Comparison of ENCODE assay signal across 22 cellular contexts in the genomic region with DNA sequence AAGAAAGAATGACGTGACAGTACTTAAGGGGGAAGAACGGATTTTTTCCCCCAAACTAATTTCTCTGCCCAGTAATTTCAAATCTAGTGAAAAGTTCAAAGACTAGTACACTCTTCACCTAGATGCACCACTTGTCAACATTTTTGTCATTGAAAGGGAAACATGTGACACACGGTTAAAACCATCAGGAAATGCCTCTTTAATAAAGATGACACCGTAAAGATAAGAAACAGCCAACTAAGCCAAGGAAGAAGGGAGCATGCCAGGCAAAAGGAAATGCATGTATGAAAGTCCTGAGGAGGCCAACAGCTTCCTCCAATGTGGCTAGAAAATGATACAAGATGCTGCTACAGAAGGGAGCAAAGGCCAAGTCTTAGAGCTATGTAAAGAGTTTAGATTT. TPM values are rescaled to one million over a fixed set of nuclear protein-coding genes. Genes with fewer than 3 reads are reported as not detected.
DNase-seq lines count a peak whose midpoint lies in the region; ATAC-seq, FAIRE-seq and TF ChIP-seq lines count a peak whose summit lies in the region.
"Had no signal": no experiment of that assay in that cellular context is flagged by ENCODE, and none has a peak within 500 bp of the region (broad histone marks: within the 10 kb centered on the region; RNA-seq: fewer than 3 reads in every experiment).

No MANE protein-coding gene starts in this region.

- peaks cover 54% of the 10 kb centered on the region for H3K79me2 ChIP-seq in PC-3 (ENCODE audit: low read length)
- peaks cover 78% of the 10 kb centered on the region for H3K79me2 ChIP-seq in K562 (ENCODE audit: control insufficient read depth, insufficient read depth, low read length)

- no peaks in the 10 kb centered on the region for H3K9me3 ChIP-seq in PC-3 (ENCODE audit: low read length)
- no peaks in the 10 kb centered on the region for H3K9me3 ChIP-seq in K562 (replicated peaks; ENCODE audit: control insufficient read depth, insufficient read depth, low read depth, low read length)
- H3K9me3 ChIP-seq in body of pancreas, result no peaks in the 10 kb centered on the region
- H3K9me3 ChIP-seq: MG63, neutrophil, upper lobe of left lung had no signal

- in situ Hi-C loops in K562 (cut with MboI), result no loop called here

- intact Hi-C loops in PC-3 (cut with micrococcal nuclease), result no loop called here
- intact Hi-C loops in K562 (cut with micrococcal nuclease), result no loop called here
- intact Hi-C loops in body of pancreas (cut with DNase I), result no loop called here

- H3K27ac Mint-ChIP-seq in activated T-cell treated with anti-CD3 and anti-CD28 coated beads, Interleukin-2, amount 50 U/mL, for 24 hours, result peak overlapping the region; percentile 36
- H3K27ac Mint-ChIP-seq in stimulated activated effector memory CD8-positive, alpha-beta T cell treated with anti-CD3 and anti-CD28 coated beads, Interleukin-12 subunit alpha, Interleukin-12 subunit beta, amount 100 ng/mL, for 72 hours, result peak overlapping the region; percentile 44

- peaks cover 63% of the 10 kb centered on the region for H3K4me1 Mint-ChIP-seq in activated T-cell treated with anti-CD3 and anti-CD28 coated beads, Interleukin-2, amount 50 U/mL, for 24 hours (ENCODE audit: low read depth)
- peaks cover 40% of the 10 kb centered on the region for H3K4me1 Mint-ChIP-seq in stimulated activated effector memory CD8-positive, alpha-beta T cell treated with anti-CD3 and anti-CD28 coated beads, Interleukin-12 subunit alpha, Interleukin-12 subunit beta, amount 100 ng/mL, for 72 hours

- H3K4me2 ChIP-seq in PC-3 (ENCODE audit: low read length) (no peak overlapping the region), K562 (ENCODE audit: insufficient read depth, low read length) (no peak overlapping the region)
- H3K4me2 ChIP-seq: hepatocyte had no signal

- CTCF ChIA-PET in PC-3 (lab: Charles Lee) (no interaction called here), K562 (lab: Yijun Ruan, JAX; ENCODE audit: low intra/inter-chr PET ratio) (no interaction called here)

- no peak overlapping the region for H3K27ac ChIP-seq in PC-3 (ENCODE audit: low read length)
- no peak overlapping the region for H3K27ac ChIP-seq in K562 (ENCODE audit: extremely low read depth, low read depth, low read length)
- no peak overlapping the region for H3K27ac ChIP-seq in body of pancreas
- H3K27ac ChIP-seq: hepatocyte, neutrophil, upper lobe of left lung had no signal

- POLR2A ChIA-PET in PC-3 (lab: Charles Lee; ENCODE audit: unreplicated experiment) (no interaction called here), K562 (lab: Yijun Ruan, JAX) (no interaction called here)

- peaks cover 10% of the 10 kb centered on the region for H3K36me3 Mint-ChIP-seq in activated T-cell treated with anti-CD3 and anti-CD28 coated beads, Interleukin-2, amount 50 U/mL, for 24 hours (ENCODE audit: low read depth)
- peaks cover 4% of the 10 kb centered on the region for H3K36me3 Mint-ChIP-seq in stimulated activated effector memory CD8-positive, alpha-beta T cell treated with anti-CD3 and anti-CD28 coated beads, Interleukin-12 subunit alpha, Interleukin-12 subunit beta, amount 100 ng/mL, for 72 hours

- no peaks in the 10 kb centered on the region for H3K9me2 ChIP-seq in PC-3 (replicated peaks; ENCODE audit: low read length)

- TF ChIP-seq POLR2A in K562 (conservative IDR thresholded peaks at IDR 0.05), result no peak
- TF ChIP-seq POLR2A in body of pancreas (IDR thresholded peaks at IDR 0.05), result no peak

- FAIRE-seq in K562 (lab: Jason Lieb, UNC), result peak; percentile 46
- FAIRE-seq: A204.1, kidney had no signal

- no peaks in the 10 kb centered on the region for H3K27me3 ChIP-seq in PC-3 (ENCODE audit: low read length)
- no peaks in the 10 kb centered on the region for H3K27me3 ChIP-seq in K562 (ENCODE audit: control insufficient read depth in 2 of 2, insufficient read depth in 2 of 2, low read length in 2 of 2)
- no peaks in the 10 kb centered on the region for H3K27me3 ChIP-seq in body of pancreas
- H3K27me3 ChIP-seq: hepatocyte, MG63, neutrophil, upper lobe of left lung had no signal

- no peak for DNase-seq in activated T-cell treated with anti-CD3 and anti-CD28 coated beads, Interleukin-2, amount 50 U/mL, for 24 hours
- DNase-seq in activated T-cell treated with anti-CD3 and anti-CD28 coated beads for 4 hours, result no peak
- peak; percentile 32 for DNase-seq in PC-3
- DNase-seq in K562 (ENCODE audit: extremely low read depth in 1 of 4, low spot score in 3 of 4), result no peak
- no peak for DNase-seq in stimulated activated effector memory CD8-positive, alpha-beta T cell treated with anti-CD3 and anti-CD28 coated beads, Interleukin-12 subunit alpha, Interleukin-12 subunit beta, amount 100 ng/mL, for 72 hours (ENCODE audit: low spot score in 2 of 2)
- no peak for DNase-seq in body of pancreas
- no peak for DNase-seq in NCI-H1105 treated with DMSO at 0.1 percent for 48 hours (lab: John Stamatoyannopoulos, UW)
- no peak for DNase-seq in NCI-H2171 (lab: John Stamatoyannopoulos, UW)
- DNase-seq: activated naive CD4-positive, alpha-beta T cell treated with anti-CD3 and anti-CD28 coated beads, Interleukin-2, amount 50 U/mL, for 16 hours; effector memory CD4-positive, alpha-beta T cell; kidney; MG63; NCI-H187; NCI-H510A; stimulated activated naive CD8-positive, alpha-beta T cell treated with anti-CD3 and anti-CD28 coated beads, Interleukin-15, amount 100 ng/mL, for 72 hours; upper lobe of left lung had no signal

- no peak overlapping the region for H3K4me3 Mint-ChIP-seq in activated T-cell treated with anti-CD3 and anti-CD28 coated beads, Interleukin-2, amount 50 U/mL, for 24 hours
- peak overlapping the region; percentile 1 for H3K4me3 Mint-ChIP-seq in stimulated activated effector memory CD8-positive, alpha-beta T cell treated with anti-CD3 and anti-CD28 coated beads, Interleukin-12 subunit alpha, Interleukin-12 subunit beta, amount 100 ng/mL, for 72 hours
- H3K4me3 Mint-ChIP-seq: CD14-positive monocyte; stimulated activated naive CD8-positive, alpha-beta T cell treated with anti-CD3 and anti-CD28 coated beads, Interleukin-15, amount 100 ng/mL, for 72 hours had no signal

- H3K9me1 ChIP-seq in K562 (ENCODE audit: control insufficient read depth, insufficient read depth, low read length), result no peaks in the 10 kb centered on the region

- no peaks in the 10 kb centered on the region for H3F3A ChIP-seq in PC-3 (ENCODE audit: low read length, unreplicated experiment)

- 52% methylated on average over 4 of the region's 4 CpGs for WGBS in K562 (ENCODE audit: insufficient coverage, low coverage, missing lambda C conversion rate)
- WGBS in body of pancreas, 2 donors, result 62 to 71% methylated on average over 4 of the region's 4 CpGs

- H3K4me1 ChIP-seq in PC-3 (ENCODE audit: insufficient read depth, low read length) (peaks cover 10% of the 10 kb centered on the region; the same call in 1 of the 2 replicates), K562 (replicated peaks in 1 of 2; ENCODE audit: control insufficient read depth in 2 of 2, insufficient read depth in 2 of 2, low read length in 2 of 2) (peaks cover 0 to 2% of the 10 kb centered on the region in 2 experiments; a peak in 1 of 5 replicates), body of pancreas (peaks cover 25% of the 10 kb centered on the region)

- no peak for TF ChIP-seq RAD21 in K562 (CRISPR knock-in tag; conservative IDR thresholded peaks at IDR 0.05 in 1 of 2, IDR thresholded peaks at IDR 0.05 in 1 of 2)

- peak; percentile 64 for ATAC-seq in PC-3
- no peak for ATAC-seq in K562
- ATAC-seq in stimulated activated effector memory CD8-positive, alpha-beta T cell treated with anti-CD3 and anti-CD28 coated beads, Interleukin-12 subunit alpha, Interleukin-12 subunit beta, amount 100 ng/mL, for 72 hours, result peak; percentile 43
- no peak for ATAC-seq in body of pancreas
- ATAC-seq: activated CD4-positive, CD25-positive, alpha-beta regulatory T cell treated with anti-CD3 and anti-CD28 coated beads, Interleukin-2, amount 50 U/mL, for 24 hours; HCT116; stimulated activated naive CD8-positive, alpha-beta T cell treated with anti-CD3 and anti-CD28 coated beads, Interleukin-15, amount 100 ng/mL, for 72 hours had no signal

- TF ChIP-seq CTCF in PC-3 (conservative IDR thresholded peaks at IDR 0.05; ENCODE audit: low read depth, low read length), result no peak
- no peak for TF ChIP-seq CTCF in K562 (IDR thresholded peaks at IDR 0.05 in 2 of 3, conservative IDR thresholded peaks at IDR 0.05 in 1 of 3; ENCODE audit: insufficient read depth in 2 of 3, low read depth in 1 of 3, low read length in 3 of 3)
- TF ChIP-seq CTCF in body of pancreas (IDR thresholded peaks at IDR 0.05), result no peak

- H4K20me1 ChIP-seq in PC-3 (ENCODE audit: low read length) (peaks cover 25% of the 10 kb centered on the region; the same call in 1 of the 2 replicates), K562 (replicated peaks; ENCODE audit: control insufficient read depth, insufficient read depth, low read length) (0 out of 2 replicates have a peak, but pooled peaks cover 8% of the 10 kb centered on the region)

- H3K9ac ChIP-seq in PC-3 (ENCODE audit: low read length), result no peak overlapping the region
- H3K9ac ChIP-seq in K562 (ENCODE audit: insufficient read depth in 1 of 2, low read depth in 2 of 2, low read length in 2 of 2), result no peak overlapping the region

- no peak for TF ChIP-seq EP300 in K562 (IDR thresholded peaks at IDR 0.05; ENCODE audit: low read length)

- no peak overlapping the region for H3K4me3 ChIP-seq in PC-3 (ENCODE audit: low read length)
- no peak overlapping the region for H3K4me3 ChIP-seq in K562
- H3K4me3 ChIP-seq in body of pancreas, result no peak overlapping the region
- H3K4me3 ChIP-seq: hepatocyte, MG63, upper lobe of left lung had no signal

- no TSS peak for BruUV-seq in PC-3 (replicated peaks; lab: Mats Ljungman, UMichigan)
- no TSS peak for BruUV-seq in K562 (replicated peaks; lab: Mats Ljungman, UMichigan)

- H2AFZ ChIP-seq in PC-3 (ENCODE audit: low read length) (no peak overlapping the region), K562 (ENCODE audit: low read depth, low read length) (no peak overlapping the region)
- H2AFZ ChIP-seq: hepatocyte had no signal

- H3K36me3 ChIP-seq in PC-3 (ENCODE audit: low read depth, low read length) (peaks cover 4% of the 10 kb centered on the region; the same call in 1 of the 2 replicates), K562 (ENCODE audit: control insufficient read depth, insufficient read depth, low read length) (peaks cover 4% of the 10 kb centered on the region; the same call in 2 of the 3 replicates), body of pancreas (replicated peaks in 1 of 2; ENCODE audit: insufficient read depth in 1 of 2, low read depth in 2 of 2) (no peaks in the 10 kb centered on the region)
- H3K36me3 ChIP-seq: MG63, neutrophil had no signal

- H3K27me3 Mint-ChIP-seq in activated T-cell treated with anti-CD3 and anti-CD28 coated beads, Interleukin-2, amount 50 U/mL, for 24 hours, result no peaks in the 10 kb centered on the region
- H3K27me3 Mint-ChIP-seq: stimulated activated naive CD8-positive, alpha-beta T cell treated with anti-CD3 and anti-CD28 coated beads, Interleukin-15, amount 100 ng/mL, for 72 hours had no signal

- H3K9me3 Mint-ChIP-seq in activated T-cell treated with anti-CD3 and anti-CD28 coated beads, Interleukin-2, amount 50 U/mL, for 24 hours, result no peaks in the 10 kb centered on the region
- H3K9me3 Mint-ChIP-seq in stimulated activated effector memory CD8-positive, alpha-beta T cell treated with anti-CD3 and anti-CD28 coated beads, Interleukin-12 subunit alpha, Interleukin-12 subunit beta, amount 100 ng/mL, for 72 hours, result no peaks in the 10 kb centered on the region
- H3K9me3 Mint-ChIP-seq: CD14-positive monocyte; stimulated activated naive CD8-positive, alpha-beta T cell treated with anti-CD3 and anti-CD28 coated beads, Interleukin-15, amount 100 ng/mL, for 72 hours had no signal

RNA-seq across cellular contexts. Expression of gene RSF1, which starts 49.4 kb away (rescaled TPM):
- 30.0 and 58.7 TPM in 2 replicates for total RNA-seq in PC-3 (2014; rRNA removed)
- total RNA-seq in K562 (2011; cell fraction: chromatin; rRNA removed; ENCODE audit: low replicate concordance), result 47.1 and 111 TPM in 2 replicates
- total RNA-seq in K562 (2011; cell fraction: nucleolus; rRNA removed), result 16.2 and 22.8 TPM in 2 replicates
- 55.4 and 88.9 TPM in 2 replicates for total RNA-seq in K562 (2011; cell fraction: nucleoplasm; rRNA removed)
- total RNA-seq in K562 (2014; rRNA removed), result 34.7 and 45.5 TPM in 2 replicates
- 43.0 and 52.8 TPM in 2 replicates for total RNA-seq in K562 (2014; rRNA removed; fragmentation: Illumina TruSeq; extraction: Trizol)
- total RNA-seq in K562 (2015; rRNA removed; fragmentation: Illumina TruSeq; extraction: Trizol), result 34.5 and 42.8 TPM in 2 replicates
- total RNA-seq in K562 (2021), result 37.3 and 53.1 TPM in 2 replicates
- polyA plus RNA-seq in K562 (2011; rRNA removed), result 25.2 and 26.3 TPM in 2 replicates
- polyA plus RNA-seq in K562 (2011; cell fraction: cytosol; rRNA removed), result 7.2 and 13.6 TPM in 2 replicates
- polyA plus RNA-seq in K562 (2011; cell fraction: nucleus; rRNA removed), result 26.3 and 32.7 TPM in 2 replicates
- 24.0 and 42.9 TPM in 2 replicates for polyA plus RNA-seq in K562 (2012)
- polyA plus RNA-seq in K562 (2014; fragmentation: Illumina TruSeq; extraction: Trizol), result 59.2 and 63.6 TPM in 2 replicates
- 10 to 100 TPM in 1 of 2 experiments, 1 to 10 TPM in 1; 9.7 to 14.4 TPM for polyA plus RNA-seq in K562 (2014; fragmentation: Nextera tagmentation; extraction: Ambion mirVana)
- 24.1 and 33.0 TPM in 2 replicates for polyA plus RNA-seq in K562 (2014; rRNA removed)
- 67.6 and 88.5 TPM in 2 replicates for polyA minus RNA-seq in K562 (2011; rRNA and poly(A)+ RNA removed)
- polyA minus RNA-seq in K562 (2011; cell fraction: cytosol; rRNA and poly(A)+ RNA removed), result 26.3 and 33.4 TPM in 2 replicates
- polyA minus RNA-seq in K562 (2011; cell fraction: nucleus; rRNA and poly(A)+ RNA removed), result 16.0 and 39.0 TPM in 2 replicates
- 100 to 1,000 TPM in 1 of 2 donors, 10 to 100 TPM in 1; 18.2 to 129 TPM for total RNA-seq in body of pancreas

RNA-seq across cellular contexts. Expression of gene AAMDC, which starts 49.8 kb away (rescaled TPM):
- total RNA-seq in PC-3 (2014; rRNA removed) (14.4 and 18.0 TPM in 2 replicates), K562 (2014; rRNA removed) (12.4 and 13.7 TPM in 2 replicates), K562 (2014; rRNA removed; fragmentation: Illumina TruSeq; extraction: Trizol) (16.7 and 18.4 TPM in 2 replicates), K562 (2015; rRNA removed; fragmentation: Illumina TruSeq; extraction: Trizol) (13.8 and 14.5 TPM in 2 replicates), K562 (2021) (10.4 and 10.6 TPM in 2 replicates), body of pancreas (10 to 100 TPM in 1 of 2 donors, 1 to 10 TPM in 1; 6.9 to 25.9 TPM)
- 5.2 TPM in 2 replicates for total RNA-seq in K562 (2011; cell fraction: chromatin; rRNA removed; ENCODE audit: low replicate concordance)
- total RNA-seq in K562 (2011; cell fraction: nucleolus; rRNA removed), result 2.2 and 4.8 TPM in 2 replicates
- 4.5 and 6.7 TPM in 2 replicates for total RNA-seq in K562 (2011; cell fraction: nucleoplasm; rRNA removed)
- polyA plus RNA-seq in K562 (2011; rRNA removed) (14.3 and 15.6 TPM in 2 replicates), K562 (2014; fragmentation: Illumina TruSeq; extraction: Trizol) (10.8 and 13.9 TPM in 2 replicates), K562 (2014; fragmentation: Nextera tagmentation; extraction: Ambion mirVana) (10 to 100 TPM; 37.5 to 40.6 TPM), K562 (2014; rRNA removed) (11.9 and 17.0 TPM in 2 replicates)
- polyA plus RNA-seq in K562 (2011; cell fraction: cytosol; rRNA removed), result 3.4 and 12.8 TPM in 2 replicates
- polyA plus RNA-seq in K562 (2011; cell fraction: nucleus; rRNA removed), result 4.1 and 5.8 TPM in 2 replicates
- 28.7 and 40.3 TPM in 2 replicates for polyA plus RNA-seq in K562 (2012)
- polyA minus RNA-seq in K562 (2011; rRNA and poly(A)+ RNA removed), result 9.5 and 11.2 TPM in 2 replicates
- polyA minus RNA-seq in K562 (2011; cell fraction: cytosol; rRNA and poly(A)+ RNA removed), result 2.7 and 5.7 TPM in 2 replicates
- 2.8 and 4.7 TPM in 2 replicates for polyA minus RNA-seq in K562 (2011; cell fraction: nucleus; rRNA and poly(A)+ RNA removed)

Comparison
In these comparisons a context has a peak if more than half of its experiments do, and no peak if none do; other contexts are left out.
1. ATAC-seq: peak in PC-3 (single experiment) and stimulated activated effector memory CD8-positive, alpha-beta T cell treated with anti-CD3 and anti-CD28 coated beads, Interleukin-12 subunit alpha, Interleukin-12 subunit beta, amount 100 ng/mL, for 72 hours (single experiment); none in K562 (single experiment) and body of pancreas (single experiment).